ENCODE assay signal across 1 cellular context in genomic region chr19:35318679-35319448, GRCh38.
TF ChIP-seq lines count a peak whose summit lies in the region.

No MANE protein-coding gene starts in this region.

TF ChIP-seq in K562, 482 proteins besides CTCF, POLR2A, EP300 and RAD21 (continued from another document and continues in another):
- TF ChIP-seq MNT (conservative IDR thresholded peaks at IDR 0.05), result peak in 1 of 2 experiments; percentile 67; a peak in 2 of 4 replicates
- TF ChIP-seq ZBTB11 (CRISPR knock-in tag; IDR thresholded peaks at IDR 0.05), result peak in 1 of 3 experiments; percentile 44; a peak in 1 of 6 replicates
- peak; percentile 87 for TF ChIP-seq ZNF175 (CRISPR knock-in tag; IDR thresholded peaks at IDR 0.05; ENCODE audit: low read depth)
- peak; percentile 18; the same call in 1 of the 2 replicates for TF ChIP-seq ZFX (CRISPR knock-in tag; IDR thresholded peaks at IDR 0.05)
- TF ChIP-seq BHLHE40 (IDR thresholded peaks at IDR 0.05; ENCODE audit: low read length), result peak; percentile 100
- TF ChIP-seq, protein P1, sequence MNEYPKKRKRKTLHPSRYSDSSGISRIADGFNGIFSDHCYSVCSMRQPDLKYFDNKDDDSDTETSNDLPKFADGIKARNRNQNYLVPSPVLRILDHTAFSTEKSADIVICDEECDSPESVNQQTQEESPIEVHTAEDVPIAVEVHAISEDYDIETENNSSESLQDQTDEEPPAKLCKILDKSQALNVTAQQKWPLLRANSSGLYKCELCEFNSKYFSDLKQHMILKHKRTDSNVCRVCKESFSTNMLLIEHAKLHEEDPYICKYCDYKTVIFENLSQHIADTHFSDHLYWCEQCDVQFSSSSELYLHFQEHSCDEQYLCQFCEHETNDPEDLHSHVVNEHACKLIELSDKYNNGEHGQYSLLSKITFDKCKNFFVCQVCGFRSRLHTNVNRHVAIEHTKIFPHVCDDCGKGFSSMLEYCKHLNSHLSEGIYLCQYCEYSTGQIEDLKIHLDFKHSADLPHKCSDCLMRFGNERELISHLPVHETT (CRISPR knock-in tag; conservative IDR thresholded peaks at IDR 0.05 in 1 of 2, IDR thresholded peaks at IDR 0.05 in 1 of 2), result peak in 1 of 2 experiments; percentile 66; a peak in 2 of 4 replicates
- TF ChIP-seq FOXJ3 (CRISPR knock-in tag; IDR thresholded peaks at IDR 0.05), result no peak
- TF ChIP-seq, protein P2, sequence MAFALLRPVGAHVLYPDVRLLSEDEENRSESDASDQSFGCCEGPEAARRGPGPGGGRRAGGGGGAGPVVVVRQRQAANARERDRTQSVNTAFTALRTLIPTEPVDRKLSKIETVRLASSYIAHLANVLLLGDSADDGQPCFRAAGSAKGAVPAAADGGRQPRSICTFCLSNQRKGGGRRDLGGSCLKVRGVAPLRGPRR (CRISPR knock-in tag; IDR thresholded peaks at IDR 0.05), result no peak
- 0 out of 2 replicates have a peak, but pooled peaks have one; percentile 15 for TF ChIP-seq SMARCE1 (IDR thresholded peaks at IDR 0.05)
- TF ChIP-seq ZNF311 (CRISPR knock-in tag; IDR thresholded peaks at IDR 0.05), result 0 out of 2 replicates have a peak, but pooled peaks have one; percentile 41
- TF ChIP-seq DPF2 (IDR thresholded peaks at IDR 0.05), result peak; percentile 50
- peak; percentile 74; the same call in 1 of the 2 replicates for TF ChIP-seq ZNF584 (CRISPR knock-in tag; IDR thresholded peaks at IDR 0.05; ENCODE audit: low read depth)
- TF ChIP-seq, protein P3, sequence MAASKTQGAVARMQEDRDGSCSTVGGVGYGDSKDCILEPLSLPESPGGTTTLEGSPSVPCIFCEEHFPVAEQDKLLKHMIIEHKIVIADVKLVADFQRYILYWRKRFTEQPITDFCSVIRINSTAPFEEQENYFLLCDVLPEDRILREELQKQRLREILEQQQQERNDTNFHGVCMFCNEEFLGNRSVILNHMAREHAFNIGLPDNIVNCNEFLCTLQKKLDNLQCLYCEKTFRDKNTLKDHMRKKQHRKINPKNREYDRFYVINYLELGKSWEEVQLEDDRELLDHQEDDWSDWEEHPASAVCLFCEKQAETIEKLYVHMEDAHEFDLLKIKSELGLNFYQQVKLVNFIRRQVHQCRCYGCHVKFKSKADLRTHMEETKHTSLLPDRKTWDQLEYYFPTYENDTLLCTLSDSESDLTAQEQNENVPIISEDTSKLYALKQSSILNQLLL (CRISPR knock-in tag; IDR thresholded peaks at IDR 0.05; ENCODE audit: borderline replicate concordance), result no peak
- TF ChIP-seq MEF2D (tag; conservative IDR thresholded peaks at IDR 0.05; ENCODE audit: low read depth), result 0 out of 2 replicates have a peak, but pooled peaks have one; percentile 49
- 0 out of 2 replicates have a peak, but pooled peaks have one; percentile 8 for TF ChIP-seq USF2 (CRISPR knock-in tag; IDR thresholded peaks at IDR 0.05)
- peak; percentile 21; the same call in 1 of the 2 replicates for TF ChIP-seq ZBTB2 (IDR thresholded peaks at IDR 0.05)
- TF ChIP-seq MAZ (CRISPR knock-in tag; conservative IDR thresholded peaks at IDR 0.05 in 1 of 2, IDR thresholded peaks at IDR 0.05 in 1 of 2), result peak in 1 of 2 experiments; percentile 40; a peak in 1 of 4 replicates
- TF ChIP-seq BRD9 (IDR thresholded peaks at IDR 0.05; ENCODE audit: low read depth, partially characterized antibody), result no peak
- TF ChIP-seq, protein P4, sequence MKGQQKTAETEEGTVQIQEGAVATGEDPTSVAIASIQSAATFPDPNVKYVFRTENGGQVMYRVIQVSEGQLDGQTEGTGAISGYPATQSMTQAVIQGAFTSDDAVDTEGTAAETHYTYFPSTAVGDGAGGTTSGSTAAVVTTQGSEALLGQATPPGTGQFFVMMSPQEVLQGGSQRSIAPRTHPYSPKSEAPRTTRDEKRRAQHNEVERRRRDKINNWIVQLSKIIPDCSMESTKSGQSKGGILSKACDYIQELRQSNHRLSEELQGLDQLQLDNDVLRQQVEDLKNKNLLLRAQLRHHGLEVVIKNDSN (CRISPR knock-in tag; IDR thresholded peaks at IDR 0.05), result peak; percentile 71
- TF ChIP-seq, protein P5, sequence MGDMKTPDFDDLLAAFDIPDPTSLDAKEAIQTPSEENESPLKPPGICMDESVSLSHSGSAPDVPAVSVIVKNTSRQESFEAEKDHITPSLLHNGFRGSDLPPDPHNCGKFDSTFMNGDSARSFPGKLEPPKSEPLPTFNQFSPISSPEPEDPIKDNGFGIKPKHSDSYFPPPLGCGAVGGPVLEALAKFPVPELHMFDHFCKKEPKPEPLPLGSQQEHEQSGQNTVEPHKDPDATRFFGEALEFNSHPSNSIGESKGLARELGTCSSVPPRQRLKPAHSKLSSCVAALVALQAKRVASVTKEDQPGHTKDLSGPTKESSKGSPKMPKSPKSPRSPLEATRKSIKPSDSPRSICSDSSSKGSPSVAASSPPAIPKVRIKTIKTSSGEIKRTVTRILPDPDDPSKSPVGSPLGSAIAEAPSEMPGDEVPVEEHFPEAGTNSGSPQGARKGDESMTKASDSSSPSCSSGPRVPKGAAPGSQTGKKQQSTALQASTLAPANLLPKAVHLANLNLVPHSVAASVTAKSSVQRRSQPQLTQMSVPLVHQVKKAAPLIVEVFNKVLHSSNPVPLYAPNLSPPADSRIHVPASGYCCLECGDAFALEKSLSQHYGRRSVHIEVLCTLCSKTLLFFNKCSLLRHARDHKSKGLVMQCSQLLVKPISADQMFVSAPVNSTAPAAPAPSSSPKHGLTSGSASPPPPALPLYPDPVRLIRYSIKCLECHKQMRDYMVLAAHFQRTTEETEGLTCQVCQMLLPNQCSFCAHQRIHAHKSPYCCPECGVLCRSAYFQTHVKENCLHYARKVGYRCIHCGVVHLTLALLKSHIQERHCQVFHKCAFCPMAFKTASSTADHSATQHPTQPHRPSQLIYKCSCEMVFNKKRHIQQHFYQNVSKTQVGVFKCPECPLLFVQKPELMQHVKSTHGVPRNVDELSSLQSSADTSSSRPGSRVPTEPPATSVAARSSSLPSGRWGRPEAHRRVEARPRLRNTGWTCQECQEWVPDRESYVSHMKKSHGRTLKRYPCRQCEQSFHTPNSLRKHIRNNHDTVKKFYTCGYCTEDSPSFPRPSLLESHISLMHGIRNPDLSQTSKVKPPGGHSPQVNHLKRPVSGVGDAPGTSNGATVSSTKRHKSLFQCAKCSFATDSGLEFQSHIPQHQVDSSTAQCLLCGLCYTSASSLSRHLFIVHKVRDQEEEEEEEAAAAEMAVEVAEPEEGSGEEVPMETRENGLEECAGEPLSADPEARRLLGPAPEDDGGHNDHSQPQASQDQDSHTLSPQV (IDR thresholded peaks at IDR 0.05), result peak; percentile 95
- TF ChIP-seq ETV1 (tag; conservative IDR thresholded peaks at IDR 0.05; ENCODE audit: low read depth), result peak; percentile 48; the same call in 1 of the 2 replicates
- no peak for TF ChIP-seq MXD1 (CRISPR knock-in tag; IDR thresholded peaks at IDR 0.05; ENCODE audit: borderline replicate concordance, poor library complexity, severe bottlenecking)
- no peak for TF ChIP-seq PRPF4 (IDR thresholded peaks at IDR 0.05; ENCODE audit: insufficient read depth, low read depth, low read length, poor library complexity, severe bottlenecking)
- peak; percentile 78 for TF ChIP-seq FOSL1 (tag; conservative IDR thresholded peaks at IDR 0.05)
- peak; percentile 23; the same call in 1 of the 2 replicates for TF ChIP-seq MAFG (tag; conservative IDR thresholded peaks at IDR 0.05)
- 0 out of 2 replicates have a peak, but pooled peaks have one; percentile 6 for TF ChIP-seq OTX1 (CRISPR knock-in tag; IDR thresholded peaks at IDR 0.05)
- no peak for TF ChIP-seq GATAD2B (IDR thresholded peaks at IDR 0.05; ENCODE audit: borderline replicate concordance)
- no peak for TF ChIP-seq SP2 (IDR thresholded peaks at IDR 0.05; ENCODE audit: extremely low read depth, low read depth, low read length, poor library complexity, severe bottlenecking)
- TF ChIP-seq VEZF1 (CRISPR knock-in tag; IDR thresholded peaks at IDR 0.05), result peak; percentile 50
- peak; percentile 96 for TF ChIP-seq SPI1 (IDR thresholded peaks at IDR 0.05; ENCODE audit: borderline replicate concordance, low read depth, low read length)
- no peak for TF ChIP-seq ZNF57 (CRISPR knock-in tag; IDR thresholded peaks at IDR 0.05)
- TF ChIP-seq EP400 (IDR thresholded peaks at IDR 0.05), result 0 out of 2 replicates have a peak, but pooled peaks have one; percentile 7
- peak; percentile 33; the same call in 1 of the 2 replicates for TF ChIP-seq TFAP4 (CRISPR knock-in tag; IDR thresholded peaks at IDR 0.05; ENCODE audit: borderline replicate concordance)
- TF ChIP-seq, protein P6, sequence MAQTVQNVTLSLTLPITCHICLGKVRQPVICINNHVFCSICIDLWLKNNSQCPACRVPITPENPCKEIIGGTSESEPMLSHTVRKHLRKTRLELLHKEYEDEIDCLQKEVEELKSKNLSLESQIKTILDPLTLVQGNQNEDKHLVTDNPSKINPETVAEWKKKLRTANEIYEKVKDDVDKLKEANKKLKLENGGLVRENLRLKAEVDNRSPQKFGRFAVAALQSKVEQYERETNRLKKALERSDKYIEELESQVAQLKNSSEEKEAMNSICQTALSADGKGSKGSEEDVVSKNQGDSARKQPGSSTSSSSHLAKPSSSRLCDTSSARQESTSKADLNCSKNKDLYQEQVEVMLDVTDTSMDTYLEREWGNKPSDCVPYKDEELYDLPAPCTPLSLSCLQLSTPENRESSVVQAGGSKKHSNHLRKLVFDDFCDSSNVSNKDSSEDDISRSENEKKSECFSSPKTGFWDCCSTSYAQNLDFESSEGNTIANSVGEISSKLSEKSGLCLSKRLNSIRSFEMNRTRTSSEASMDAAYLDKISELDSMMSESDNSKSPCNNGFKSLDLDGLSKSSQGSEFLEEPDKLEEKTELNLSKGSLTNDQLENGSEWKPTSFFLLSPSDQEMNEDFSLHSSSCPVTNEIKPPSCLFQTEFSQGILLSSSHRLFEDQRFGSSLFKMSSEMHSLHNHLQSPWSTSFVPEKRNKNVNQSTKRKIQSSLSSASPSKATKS (CRISPR knock-in tag; IDR thresholded peaks at IDR 0.05), result no peak
